30 cellular contexts compared by ENCODE assay signal in the genomic region with DNA sequence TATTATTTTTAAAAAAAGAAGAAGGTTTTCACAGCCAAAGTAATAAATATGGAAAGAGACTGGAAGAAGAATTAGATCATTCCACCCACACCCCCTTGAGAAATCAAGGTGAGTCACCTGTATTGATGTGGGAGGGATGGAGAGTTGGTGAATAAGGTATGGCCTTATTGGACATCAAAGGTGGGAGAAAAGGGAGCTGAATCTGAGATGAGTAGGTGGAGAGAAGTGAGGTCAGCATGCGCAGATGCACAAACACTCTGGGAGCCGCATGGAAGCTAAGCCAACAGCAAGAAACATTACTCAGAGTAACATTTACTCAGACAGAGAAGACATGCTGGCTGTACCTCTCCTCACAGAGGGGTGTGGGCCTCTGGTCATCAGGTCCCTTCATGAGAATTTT.
A peak's percentile ranks its signal among the peaks of the same experiment; 100 is the strongest.
DNase-seq lines count a peak whose midpoint lies in the region; ATAC-seq, FAIRE-seq and TF ChIP-seq lines count a peak whose summit lies in the region.
"Had no signal": no experiment of that assay in that cellular context is flagged by ENCODE, and none has a peak within 500 bp of the region (broad histone marks: within the 10 kb centered on the region; RNA-seq: fewer than 3 reads in every experiment).

No MANE protein-coding gene starts in this region.

- H3K4me1 Mint-ChIP-seq in naive thymus-derived CD4-positive, alpha-beta T cell: no peaks in the 10 kb centered on the region
- H3K4me1 Mint-ChIP-seq: CD4-positive, CD25-positive, alpha-beta regulatory T cell; immature natural killer cell had no signal

- peak; percentile 83 for FAIRE-seq in bronchial epithelial cell (lab: Jason Lieb, UNC)
- no peak for FAIRE-seq in HepG2 (lab: Jason Lieb, UNC)
- FAIRE-seq: endometrium, GM12891, small intestine had no signal

- TF ChIP-seq CTCF in bronchial epithelial cell (IDR thresholded peaks at IDR 0.05; ENCODE audit: insufficient read depth, low read length, severe bottlenecking): no peak
- TF ChIP-seq CTCF in HepG2 (CRISPR knock-in tag; IDR thresholded peaks at IDR 0.05): no peak

- no peaks in the 10 kb centered on the region for H3K27me3 ChIP-seq in bronchial epithelial cell (ENCODE audit: control insufficient read depth, insufficient read depth, low read length)
- H3K27me3 ChIP-seq in naive thymus-derived CD4-positive, alpha-beta T cell (ENCODE audit: control insufficient read depth in 2 of 2, insufficient read depth in 2 of 2, low read length in 2 of 2): no peaks in the 10 kb centered on the region
- H3K27me3 ChIP-seq in HepG2 (ENCODE audit: control insufficient read depth in 1 of 2, insufficient read depth in 2 of 2, low read length in 2 of 2): no peaks in the 10 kb centered on the region
- H3K27me3 ChIP-seq: adrenal gland, heart right ventricle, neural progenitor cell had no signal

- POLR2A ChIA-PET in naive thymus-derived CD4-positive, alpha-beta T cell (lab: Charles Lee): no interaction called here
- POLR2A ChIA-PET in HepG2 (lab: Yijun Ruan, JAX): no interaction called here

- H3K36me3 ChIP-seq in bronchial epithelial cell (ENCODE audit: control insufficient read depth, insufficient read depth, low read length): no peaks in the 10 kb centered on the region
- no peaks in the 10 kb centered on the region for H3K36me3 ChIP-seq in naive thymus-derived CD4-positive, alpha-beta T cell (ENCODE audit: control insufficient read depth in 2 of 3, insufficient read depth in 3 of 3, low read length in 3 of 3)
- H3K36me3 ChIP-seq in HepG2 (replicated peaks in 1 of 2; ENCODE audit: control insufficient read depth in 1 of 2, insufficient read depth in 2 of 2, low read length in 2 of 2): no peaks in the 10 kb centered on the region
- H3K36me3 ChIP-seq: adrenal gland, heart right ventricle, neural progenitor cell, thoracic aorta had no signal

- H3K27me3 Mint-ChIP-seq in naive thymus-derived CD4-positive, alpha-beta T cell: no peaks in the 10 kb centered on the region
- H3K27me3 Mint-ChIP-seq: CD4-positive, CD25-positive, alpha-beta regulatory T cell had no signal

- no peaks in the 10 kb centered on the region for H3K79me2 ChIP-seq in HepG2 (ENCODE audit: insufficient read depth, low read length)

- H3K36me3 Mint-ChIP-seq in naive thymus-derived CD4-positive, alpha-beta T cell: peaks cover 0 to 5% (median 0%) of the 10 kb centered on the region in 5 donors
- H3K36me3 Mint-ChIP-seq: CD4-positive, CD25-positive, alpha-beta regulatory T cell; immature natural killer cell; neural progenitor cell had no signal

- no peak overlapping the region for H2AFZ ChIP-seq in HepG2 (ENCODE audit: low read length)
- H2AFZ ChIP-seq: neural progenitor cell had no signal

- no peaks in the 10 kb centered on the region for H4K20me1 ChIP-seq in HepG2 (ENCODE audit: insufficient read depth, low read length)

- 44% methylated on average over 2 of the region's 2 CpGs for WGBS in HepG2 (ENCODE audit: low lambda C conversion rate)

- H3K4me3 Mint-ChIP-seq in naive thymus-derived CD4-positive, alpha-beta T cell: no peak overlapping the region
- H3K4me3 Mint-ChIP-seq: CD4-positive, CD25-positive, alpha-beta regulatory T cell; HFFc6; immature natural killer cell; neural progenitor cell had no signal

- DNase-seq in H4 (ENCODE audit: low spot score) (peak; percentile 39), NCI-H748 (lab: John Stamatoyannopoulos, UW; ENCODE audit: unreplicated experiment) (peak; percentile 75), bronchial epithelial cell (ENCODE audit: low read depth) (peak; percentile 99), skeletal muscle cell (ENCODE audit: low read depth) (peak; percentile 39), HepG2 (ENCODE audit: low spot score) (no peak)
- no peak for DNase-seq in naive thymus-derived CD4-positive, alpha-beta T cell
- DNase-seq: activated gamma-delta T cell treated with Interleukin-2 at 50 U/mL for 16 hours; activated T-cell treated with anti-CD3 and anti-CD28 coated beads, Interleukin-2, amount 50 U/mL, for 1 hour; adrenal gland; CD4-positive, CD25-positive, alpha-beta regulatory T cell; DMS79; heart right ventricle; HFFc6; immature natural killer cell; left ventricle myocardium superior; NCI-H1092; NCI-H2107; NCI-H524 treated with DMSO at 0.1 percent for 48 hours; psoas muscle; small intestine; stimulated activated CD4-positive, alpha-beta T cell treated with anti-CD3 and anti-CD28 coated beads, Interleukin-2, amount 100 ng/mL, for 48 hours; stimulated activated naive CD4-positive, alpha-beta T cell; SW 1271 had no signal

- intact Hi-C loops in naive thymus-derived CD4-positive, alpha-beta T cell (cut with micrococcal nuclease): no loop called here
- intact Hi-C loops in HepG2 (cut with micrococcal nuclease; ENCODE audit: unreplicated experiment): no loop called here

- no peak overlapping the region for H3K27ac Mint-ChIP-seq in naive thymus-derived CD4-positive, alpha-beta T cell
- H3K27ac Mint-ChIP-seq: CD4-positive, CD25-positive, alpha-beta regulatory T cell; HFFc6; immature natural killer cell; neural progenitor cell had no signal

- no peak for TF ChIP-seq POLR2A in HepG2 (IDR thresholded peaks at IDR 0.05; ENCODE audit: insufficient read depth in 1 of 2, low read depth in 2 of 2, low read length in 2 of 2)

- no TSS peak for BruUV-seq in HepG2 (replicated peaks; lab: Mats Ljungman, UMichigan)

- H3K9ac ChIP-seq in HepG2 (ENCODE audit: insufficient read depth, low read depth, low read length): no peak overlapping the region
- H3K9ac ChIP-seq: neural progenitor cell had no signal

- TF ChIP-seq EP300 in HepG2 (IDR thresholded peaks at IDR 0.05; ENCODE audit: low read depth in 2 of 2, low read length in 2 of 2) (no peak), HepG2 (CRISPR knock-in tag; IDR thresholded peaks at IDR 0.05; ENCODE audit: borderline replicate concordance) (no peak)

- no peak for ATAC-seq in naive thymus-derived CD4-positive, alpha-beta T cell
- no peak for ATAC-seq in HG02798 (IDR thresholded peaks at IDR 0.05; ENCODE audit: poor library complexity, unreplicated experiment)
- ATAC-seq in HepG2: no peak
- no peak for ATAC-seq in HG03139 (IDR thresholded peaks at IDR 0.05; ENCODE audit: unreplicated experiment)
- ATAC-seq: heart right ventricle, left ventricle myocardium superior, psoas muscle, Right ventricle myocardium inferior had no signal

- peaks cover 3 to 22% (median 8%) of the 10 kb centered on the region in 11 donors for H3K9me3 Mint-ChIP-seq in naive thymus-derived CD4-positive, alpha-beta T cell
- H3K9me3 Mint-ChIP-seq: neural progenitor cell had no signal

- H3K27ac ChIP-seq in naive thymus-derived CD4-positive, alpha-beta T cell (ENCODE audit: low read depth, low read length): no peak overlapping the region
- H3K27ac ChIP-seq in HepG2 (ENCODE audit: extremely low read length, insufficient read depth, low read length): no peak overlapping the region
- H3K27ac ChIP-seq: adrenal gland, heart right ventricle, neural progenitor cell, psoas muscle, thoracic aorta had no signal

- H3K4me3 ChIP-seq in bronchial epithelial cell (ENCODE audit: low read depth, low read length) (no peak overlapping the region), skeletal muscle cell (ENCODE audit: low read depth, low read length) (no peak overlapping the region), HepG2 (replicated peaks in 1 of 3; ENCODE audit: insufficient read depth in 1 of 3, low read depth in 2 of 3, low read length in 3 of 3) (no peak overlapping the region)
- no peak overlapping the region for H3K4me3 ChIP-seq in naive thymus-derived CD4-positive, alpha-beta T cell (ENCODE audit: low read length)
- H3K4me3 ChIP-seq: adrenal gland, heart right ventricle, neural progenitor cell, psoas muscle, thoracic aorta had no signal

- no peak for TF ChIP-seq RAD21 in HepG2 (CRISPR knock-in tag; IDR thresholded peaks at IDR 0.05)

- no peaks in the 10 kb centered on the region for H3K4me1 ChIP-seq in naive thymus-derived CD4-positive, alpha-beta T cell (ENCODE audit: control insufficient read depth in 2 of 2, insufficient read depth in 2 of 2, low read length in 2 of 2)
- H3K4me1 ChIP-seq in HepG2 (ENCODE audit: insufficient read depth, low read length): no peaks in the 10 kb centered on the region
- H3K4me1 ChIP-seq: adrenal gland, heart right ventricle, neural progenitor cell, psoas muscle had no signal

- CTCF ChIA-PET in naive thymus-derived CD4-positive, alpha-beta T cell (lab: Charles Lee): no interaction called here
- CTCF ChIA-PET in HepG2 (lab: Yijun Ruan, JAX; ENCODE audit: low intra/inter-chr PET ratio, low total read pairs): no interaction called here

- no peak overlapping the region for H3K4me2 ChIP-seq in HepG2 (ENCODE audit: low read depth, low read length)
- H3K4me2 ChIP-seq: neural progenitor cell had no signal

- in situ Hi-C loops in HepG2 (cut with HindIII; ENCODE audit: extremely low pct_ligation_motif_present, low pct_unique_long_range_greater_than_20kb): no loop called here

- no peaks in the 10 kb centered on the region for H3K9me3 ChIP-seq in naive thymus-derived CD4-positive, alpha-beta T cell (ENCODE audit: control insufficient read depth in 2 of 3, low read length in 3 of 3)
- peaks cover 86% of the 10 kb centered on the region for H3K9me3 ChIP-seq in HepG2 (ENCODE audit: low read length)
- H3K9me3 ChIP-seq: adrenal gland, heart right ventricle, psoas muscle, thoracic aorta had no signal

TF ChIP-seq in HepG2, 621 proteins besides CTCF, POLR2A, EP300 and RAD21:
- no peak for TF ChIP-seq ZNF746 (CRISPR knock-in tag; IDR thresholded peaks at IDR 0.05)
TF ChIP-seq in HepG2: peak in this region for 0.

Comparison
In these comparisons a context has a peak if more than half of its experiments do, and no peak if none do; other contexts are left out.
1. DNase-seq: peak in H4 (single experiment), NCI-H748 (single experiment), bronchial epithelial cell (single experiment) and skeletal muscle cell (single experiment); none in naive thymus-derived CD4-positive, alpha-beta T cell (0 of 9) and HepG2 (single experiment).